Comparison of ENCODE assay signal across 20 cellular contexts in the genomic region with DNA sequence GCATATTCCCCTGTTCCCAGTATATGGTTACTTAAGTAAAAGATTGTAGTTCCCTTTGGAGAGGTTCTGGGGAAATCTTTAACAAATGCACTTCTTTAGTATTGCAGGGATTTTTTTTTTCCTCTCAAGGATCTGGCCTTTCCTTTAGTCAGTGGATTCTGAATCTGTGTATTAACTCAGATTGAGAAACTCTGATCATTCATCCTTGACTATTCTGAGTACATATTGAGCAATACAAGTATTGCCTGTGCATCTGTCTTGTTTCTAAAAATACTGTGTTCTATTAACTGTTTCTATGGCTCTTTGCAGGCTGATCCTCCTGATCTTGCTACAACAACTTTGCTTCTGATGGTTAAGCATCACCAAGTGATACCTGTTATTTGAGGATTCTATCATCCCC.
DNase-seq lines count a peak whose midpoint lies in the region; TF ChIP-seq lines count a peak whose summit lies in the region.
"Had no signal": no experiment of that assay in that cellular context is flagged by ENCODE, and none has a peak within 500 bp of the region (broad histone marks: within the 10 kb centered on the region; RNA-seq: fewer than 3 reads in every experiment).

No MANE protein-coding gene starts in this region.

- no peak for TF ChIP-seq EP300 in stomach (IDR thresholded peaks at IDR 0.05)

- H3K27ac ChIP-seq in stomach: peak overlapping the region in 3 of 5 donors; percentile 36 to 58 (median 52)
- H3K27ac ChIP-seq: cardiac muscle cell, epithelial cell of prostate, transverse colon had no signal

- H3K9me3 ChIP-seq in stomach (no peaks in the 10 kb centered on the region), BE2C (no peaks in the 10 kb centered on the region)
- H3K9me3 ChIP-seq: transverse colon had no signal

- H3K36me3 ChIP-seq in stomach: no peaks in the 10 kb centered on the region
- H3K36me3 ChIP-seq in BE2C: no peaks in the 10 kb centered on the region
- H3K36me3 ChIP-seq: cardiac muscle cell, transverse colon had no signal

- TF ChIP-seq POLR2A in stomach (IDR thresholded peaks at IDR 0.05): no peak

- no peaks in the 10 kb centered on the region for H3K27me3 ChIP-seq in stomach
- H3K27me3 ChIP-seq in BE2C: no peaks in the 10 kb centered on the region
- H3K27me3 ChIP-seq: cardiac muscle cell, transverse colon had no signal

- H3K4me1 ChIP-seq in stomach (peaks cover 0 to 27% (median 10%) of the 10 kb centered on the region in 4 donors), BE2C (no peaks in the 10 kb centered on the region)

- TF ChIP-seq CTCF in fibroblast of villous mesenchyme (IDR thresholded peaks at IDR 0.05; ENCODE audit: insufficient read depth, low read depth, low read length) (no peak), stomach (IDR thresholded peaks at IDR 0.05) (no peak), BE2C (IDR thresholded peaks at IDR 0.05; ENCODE audit: low read depth, low read length) (no peak), GM10248 (IDR thresholded peaks at IDR 0.05; ENCODE audit: control extremely low read depth, extremely low read depth, low read depth, missing control alignments) (no peak)

- DNase-seq in DMS53 (lab: John Stamatoyannopoulos, UW): peak; percentile 21
- DNase-seq in DMS53 treated with DMSO at 0.1 percent for 48 hours (lab: John Stamatoyannopoulos, UW; ENCODE audit: unreplicated experiment): no peak
- DNase-seq in NOMO-1 treated with DMSO at 0.1 percent for 48 hours (lab: John Stamatoyannopoulos, UW; ENCODE audit: unreplicated experiment): peak; percentile 61
- DNase-seq in fibroblast of villous mesenchyme (ENCODE audit: low read depth): peak; percentile 69
- no peak for DNase-seq in stomach
- no peak for DNase-seq in BE2C
- DNase-seq in cerebellar nuclear complex (lab: John Stamatoyannopoulos, UW): no peak
- no peak for DNase-seq in GM10248 (ENCODE audit: extremely low spot score)
- DNase-seq: 8988T; activated CD4-positive, alpha-beta T cell treated with anti-CD3 and anti-CD28 coated beads, Interleukin-2, amount 50 U/mL, for 1 hour; activated effector memory CD4-positive, alpha-beta T cell treated with Interleukin-2 at 50 U/mL for 16 hours; HFFc6; islet precursor cell; naive thymus-derived CD8-positive, alpha-beta T cell; NK-92 treated with Interleukin-12 subunit alpha and Interleukin-12 subunit beta, amount 100 ng/mL, for 24 hours; T-helper 17 cell; transverse colon had no signal

- POLR2A ChIA-PET in GM10248 (lab: Yijun Ruan, JAX): no interaction called here

- intact Hi-C loops in stomach (cut with DNase I; ENCODE audit: low total_unique reads): no loop called here

- H3K4me3 ChIP-seq in fibroblast of villous mesenchyme (ENCODE audit: low read depth, low read length) (no peak overlapping the region), stomach (no peak overlapping the region), BE2C (ENCODE audit: low read depth, low read length) (no peak overlapping the region)
- H3K4me3 ChIP-seq: cardiac muscle cell, smooth muscle cell, transverse colon had no signal

- CTCF ChIA-PET in GM10248 (lab: Yijun Ruan, JAX): interaction anchor here (1.0 to 1.2 kb wide), 3 partner anchors 8 to 13 kb away, joined by 3 to 4 read pairs (median 4); no protein-coding TSS in a partner anchor

Comparison
In these comparisons a context has a peak if more than half of its experiments do, and no peak if none do; other contexts are left out.
1. DNase-seq: peak in DMS53 (single experiment), NOMO-1 treated with DMSO at 0.1 percent for 48 hours (single experiment) and fibroblast of villous mesenchyme (single experiment); none in DMS53 treated with DMSO at 0.1 percent for 48 hours (single experiment), stomach (single experiment), BE2C (single experiment), cerebellar nuclear complex (0 of 2) and GM10248 (single experiment).